ENCODE assay signal across 8 cellular contexts in the genomic region with DNA sequence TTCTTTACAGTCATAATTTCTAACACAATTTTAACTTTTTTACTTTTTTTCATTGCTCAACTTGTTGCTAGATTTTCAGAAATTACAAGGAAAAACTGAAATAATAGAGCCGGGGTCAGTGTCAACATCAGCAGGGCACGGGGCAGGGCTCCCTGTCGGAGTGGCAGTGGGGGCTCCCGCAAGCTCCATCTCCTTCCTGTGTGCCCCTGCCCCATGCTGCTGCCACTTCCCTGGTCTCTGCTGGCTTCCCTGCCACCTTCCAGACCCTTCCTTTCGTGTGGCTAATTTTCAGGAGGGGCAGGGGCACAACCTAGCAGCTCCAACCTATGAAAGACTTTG. TPM values are rescaled to one million over a fixed set of nuclear protein-coding genes. Genes with fewer than 3 reads are reported as not detected.
DNase-seq lines count a peak whose midpoint lies in the region; ATAC-seq and TF ChIP-seq lines count a peak whose summit lies in the region.

No MANE protein-coding gene starts in this region.

- H3K36me3 Mint-ChIP-seq in T-cell: peaks cover 7% of the 10 kb centered on the region

- no peaks in the 10 kb centered on the region for H3K9me3 Mint-ChIP-seq in T-cell

- peaks cover 36 to 38% (median 36%) of the 10 kb centered on the region in 3 donors for H3K4me1 Mint-ChIP-seq in T-cell

- CTCF ChIA-PET in T-cell (lab: Charles Lee): interaction anchor here in 1 of 2 donors (0.7 kb wide), 1 partner anchor 53 kb away, joined by 8 read pairs; no protein-coding TSS in a partner anchor

- H3K27ac Mint-ChIP-seq in T-cell: peak overlapping the region; percentile 66 to 98

- WGBS in sigmoid colon, 2 donors: 92 to 93% methylated on average over 5 of the region's 5 CpGs

- TF ChIP-seq POLR2A in sigmoid colon (IDR thresholded peaks at IDR 0.05): no peak

- peaks cover 0 to 10% (median 10%) of the 10 kb centered on the region in 3 donors for H3K27me3 ChIP-seq in sigmoid colon

- peaks cover 0 to 15% (median 3%) of the 10 kb centered on the region in 4 donors for H3K36me3 ChIP-seq in sigmoid colon

- no peaks in the 10 kb centered on the region for H3K27me3 Mint-ChIP-seq in T-cell

- POLR2A ChIA-PET in T-cell (lab: Charles Lee): interaction anchor here in 1 of 2 donors (0.6 kb wide), 1 partner anchor 10 kb away, joined by 3 read pairs; no protein-coding TSS in a partner anchor

- no peak for TF ChIP-seq CTCF in GM12875 (IDR thresholded peaks at IDR 0.05; ENCODE audit: borderline replicate concordance, insufficient read depth, low read depth, low read length)
- TF ChIP-seq CTCF in fibroblast of villous mesenchyme (IDR thresholded peaks at IDR 0.05; ENCODE audit: insufficient read depth, low read depth, low read length): no peak
- no peak for TF ChIP-seq CTCF in sigmoid colon (IDR thresholded peaks at IDR 0.05)

- peaks cover 0 to 27% (median 23%) of the 10 kb centered on the region in 4 donors for H3K4me1 ChIP-seq in sigmoid colon

- no peak overlapping the region for H3K27ac ChIP-seq in sigmoid colon

- H3K4me3 Mint-ChIP-seq in T-cell: peak overlapping the region; percentile 93 to 98 (median 94)

- TF ChIP-seq EP300 in sigmoid colon (IDR thresholded peaks at IDR 0.05): no peak

- H3K9me3 ChIP-seq in sigmoid colon: no peaks in the 10 kb centered on the region

- intact Hi-C loops in sigmoid colon (cut with DNase I): loop anchor here (5.0 to 10.0 kb wide), 3 partner anchors 167 to 450 kb away; a partner anchor contains a TSS

- ATAC-seq in T-cell (replicated peaks in 1 of 4) (no peak), GM18873 (IDR thresholded peaks at IDR 0.05; ENCODE audit: low FRiP score, unreplicated experiment) (no peak), HG02588 (IDR thresholded peaks at IDR 0.05; ENCODE audit: unreplicated experiment) (no peak), HG03378 (IDR thresholded peaks at IDR 0.05; ENCODE audit: unreplicated experiment) (no peak)

- H3K4me3 ChIP-seq in GM12875 (ENCODE audit: low read depth, low read length) (peak overlapping the region; percentile 97), fibroblast of villous mesenchyme (ENCODE audit: low read depth, low read length) (peak overlapping the region; percentile 93), sigmoid colon (peak overlapping the region; percentile 81 to 95 (median 83))

- DNase-seq in T-cell: no peak
- no peak for DNase-seq in fibroblast of villous mesenchyme (ENCODE audit: low read depth)
- no peak for DNase-seq in sigmoid colon
- DNase-seq in NCI-H82 treated with DMSO at 0.1 percent for 48 hours (lab: John Stamatoyannopoulos, UW; ENCODE audit: unreplicated experiment): no peak

RNA-seq across cellular contexts. Expression of a gene that starts 1.0 kb away (rescaled TPM):
- total RNA-seq in T-cell: 10 to 100 TPM; 81.6 to 99.8 (median 84.2) TPM
- total RNA-seq in fibroblast of villous mesenchyme: 31.2 and 32.4 TPM in 2 replicates
- 10 to 100 TPM; 45.7 to 68.7 (median 48.5) TPM for total RNA-seq in sigmoid colon
- 10 to 100 TPM; 18.6 to 60.9 (median 36.1) TPM for polyA plus RNA-seq in sigmoid colon
